ENCODE assay signal across 8 cellular contexts in the genomic region with DNA sequence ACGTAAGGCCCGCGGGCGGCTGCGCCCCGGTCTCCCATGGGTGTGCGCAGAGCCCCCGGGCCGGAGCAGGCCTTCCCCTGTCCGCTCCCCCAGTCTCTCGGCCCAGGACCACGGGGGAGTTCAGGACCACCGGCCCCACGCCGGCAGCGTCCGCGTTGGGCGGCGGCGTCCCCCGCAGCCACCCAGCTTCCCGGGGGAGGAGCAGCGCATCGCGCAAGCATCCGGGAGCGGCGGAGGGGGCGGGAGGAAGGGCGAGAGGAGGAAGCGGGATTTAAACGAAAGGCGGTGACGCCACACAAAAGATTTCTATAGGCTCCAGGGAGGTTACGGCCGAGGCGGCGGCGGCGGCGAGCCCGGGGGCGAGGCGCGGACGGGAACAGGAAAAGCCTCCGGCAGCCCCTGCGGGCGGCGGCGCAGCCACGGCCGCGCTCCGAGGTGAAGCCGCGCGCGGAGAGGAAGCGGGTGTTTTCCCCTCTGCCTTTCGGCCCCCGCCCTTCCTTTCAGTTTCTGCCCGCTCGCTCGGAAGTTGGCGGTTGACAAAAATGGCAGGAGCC. TPM values are rescaled to one million over a fixed set of nuclear protein-coding genes. Genes with fewer than 3 reads are reported as not detected.
A peak's percentile ranks its signal among the peaks of the same experiment; 100 is the strongest.
DNase-seq lines count a peak whose midpoint lies in the region; ATAC-seq and TF ChIP-seq lines count a peak whose summit lies in the region.

TLNRD1 (plus strand) TSS at position 298 of the 554 bp plus-strand sequence. CDS start 1,349 bp downstream, outside the sequence.

- peak within 1 kb of the TSS; percentile 97 for H3K4me3 Mint-ChIP-seq in activated naive CD4-positive, alpha-beta T cell treated with anti-CD3 and anti-CD28 coated beads, Interleukin-2, amount 50 U/mL, for 24 hours

- no peaks in the 10 kb centered on the region for H3K27me3 ChIP-seq in osteoblast (ENCODE audit: insufficient read depth, low read length)

- peaks cover 14% of the 10 kb centered on the region for H3K4me1 ChIP-seq in osteoblast (ENCODE audit: insufficient read depth, low read length)

- H2AFZ ChIP-seq in osteoblast (ENCODE audit: low read length): peak within 1 kb of the TSS; percentile 90

- DNase-seq in NCI-H1092 (lab: John Stamatoyannopoulos, UW) (peak; percentile 60), SKM-1 (lab: John Stamatoyannopoulos, UW; ENCODE audit: unreplicated experiment) (peak; percentile 83), glomerular endothelial cell (ENCODE audit: extremely low read depth, low read depth, low spot score) (no peak), osteoblast (ENCODE audit: insufficient read length, low spot score, missing footprints) (peak; percentile 98)

- H3K36me3 ChIP-seq in osteoblast (ENCODE audit: insufficient read depth, low read length): peaks cover 6% of the 10 kb centered on the region

- no peak for TF ChIP-seq CTCF in osteoblast (IDR thresholded peaks at IDR 0.05; ENCODE audit: extremely low read depth, low read depth, low read length)

- H3K27ac ChIP-seq in osteoblast (ENCODE audit: low read depth, low read length) (peak within 1 kb of the TSS; percentile 72), temporal lobe (ENCODE audit: low read depth, low read length) (peak within 1 kb of the TSS; percentile 89)

- peaks cover 46% of the 10 kb centered on the region for H3K4me1 Mint-ChIP-seq in activated naive CD4-positive, alpha-beta T cell treated with anti-CD3 and anti-CD28 coated beads, Interleukin-2, amount 50 U/mL, for 24 hours

- H3K27me3 Mint-ChIP-seq in activated naive CD4-positive, alpha-beta T cell treated with anti-CD3 and anti-CD28 coated beads, Interleukin-2, amount 50 U/mL, for 24 hours: no peaks in the 10 kb centered on the region

- peak; percentile 55 for ATAC-seq in HG02571 (IDR thresholded peaks at IDR 0.05; ENCODE audit: unreplicated experiment)

- H3K36me3 Mint-ChIP-seq in activated naive CD4-positive, alpha-beta T cell treated with anti-CD3 and anti-CD28 coated beads, Interleukin-2, amount 50 U/mL, for 24 hours: peaks cover 6% of the 10 kb centered on the region

- peaks cover 12% of the 10 kb centered on the region for H4K20me1 ChIP-seq in osteoblast (ENCODE audit: insufficient read depth, low read length)

- H3K9me3 ChIP-seq in osteoblast (ENCODE audit: low read depth, low read length): no peaks in the 10 kb centered on the region

- H3K9me3 Mint-ChIP-seq in activated naive CD4-positive, alpha-beta T cell treated with anti-CD3 and anti-CD28 coated beads, Interleukin-2, amount 50 U/mL, for 24 hours: no peaks in the 10 kb centered on the region

- H3K4me3 ChIP-seq in GM08714 (ENCODE audit: low read length) (peak within 1 kb of the TSS; percentile 91), osteoblast (ENCODE audit: insufficient read depth, low read length) (peak within 1 kb of the TSS; percentile 92)

- peak within 1 kb of the TSS; percentile 84 for H3K4me2 ChIP-seq in osteoblast (ENCODE audit: insufficient read depth, low read length)

- H3K27ac Mint-ChIP-seq in activated naive CD4-positive, alpha-beta T cell treated with anti-CD3 and anti-CD28 coated beads, Interleukin-2, amount 50 U/mL, for 24 hours: peak within 1 kb of the TSS; percentile 99

- peaks cover 40% of the 10 kb centered on the region for H3K79me2 ChIP-seq in osteoblast (ENCODE audit: insufficient read depth, low read length)

RNA-seq across cellular contexts. Expression of gene TLNRD1, which starts in this region (rescaled TPM):
- total RNA-seq in glomerular endothelial cell: 46.5 and 60.2 TPM in 2 replicates
- 7.1 and 7.6 TPM in 2 replicates for total RNA-seq in osteoblast
- 6.9 TPM for total RNA-seq in temporal lobe
